23 cellular contexts compared by ENCODE assay signal in the genomic region with DNA sequence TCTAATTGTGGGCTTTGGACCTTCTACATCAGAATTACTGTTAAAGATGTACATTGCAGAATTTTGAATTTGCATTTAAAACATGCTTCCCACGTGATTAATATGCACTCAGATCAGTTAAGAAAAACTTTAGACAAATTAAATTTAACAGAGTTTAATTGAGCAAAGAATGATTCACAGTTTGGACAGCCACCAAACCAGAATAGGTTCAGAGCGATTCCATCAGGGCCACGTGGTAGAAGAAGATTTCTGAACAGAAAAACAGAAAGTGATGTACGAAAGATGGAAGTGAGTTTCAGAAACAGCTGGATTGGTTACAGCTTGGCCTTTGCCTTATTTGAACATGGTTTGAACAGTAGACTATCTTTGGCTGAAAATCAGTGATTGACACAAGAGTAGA.
DNase-seq lines count a peak whose midpoint lies in the region; TF ChIP-seq lines count a peak whose summit lies in the region.
"Had no signal": no experiment of that assay in that cellular context is flagged by ENCODE, and none has a peak within 500 bp of the region (broad histone marks: within the 10 kb centered on the region; RNA-seq: fewer than 3 reads in every experiment).

No MANE protein-coding gene starts in this region.

- no peaks in the 10 kb centered on the region for H3K36me3 ChIP-seq in breast epithelium
- no peaks in the 10 kb centered on the region for H3K36me3 ChIP-seq in mucosa of rectum (ENCODE audit: control insufficient read depth in 2 of 2, insufficient read depth in 2 of 2, low read length in 2 of 2)
- no peaks in the 10 kb centered on the region for H3K36me3 ChIP-seq in WERI-Rb-1
- H3K36me3 ChIP-seq in A673 (ENCODE audit: insufficient read depth, low read length, poor library complexity, severe bottlenecking): no peaks in the 10 kb centered on the region
- H3K36me3 ChIP-seq: BE2C had no signal

- peak; percentile 11 for DNase-seq in MCF 10A (ENCODE audit: unreplicated experiment)
- DNase-seq in breast epithelium (ENCODE audit: low spot score in 2 of 2): no peak
- peak; percentile 50 for DNase-seq in choroid plexus epithelial cell (ENCODE audit: low read depth)
- DNase-seq in SIG-M5 treated with dmso at 0.1 percent for 504 hours (lab: John Stamatoyannopoulos, UW; ENCODE audit: unreplicated experiment): no peak
- DNase-seq in WERI-Rb-1: no peak
- no peak for DNase-seq in A673 (ENCODE audit: low spot score)
- no peak for DNase-seq in GM10266 (ENCODE audit: extremely low spot score)
- DNase-seq: 8988T; BE2C; CD4-positive, CD25-positive, alpha-beta regulatory T cell; COR-L47; DMS 273 treated with DMSO at 0.1 percent for 48 hours; DND-41; H9; NCI-H1092 treated with DMSO at 0.1 percent for 48 hours; NCI-H2081; NCI-H524; NCI-H82; OCI-M1; RPMI8226; SIG-M5 had no signal

- H3K4me1 Mint-ChIP-seq in MCF 10A (ENCODE audit: insufficient read depth, unreplicated experiment): peaks cover 19% of the 10 kb centered on the region
- H3K4me1 Mint-ChIP-seq: CD4-positive, CD25-positive, alpha-beta regulatory T cell; H9 had no signal

- H3K4me3 ChIP-seq in breast epithelium (no peak overlapping the region), choroid plexus epithelial cell (ENCODE audit: low read depth, low read length) (no peak overlapping the region), mucosa of rectum (ENCODE audit: low read length in 2 of 2) (no peak overlapping the region), WERI-Rb-1 (ENCODE audit: low read depth, low read length) (no peak overlapping the region), A673 (ENCODE audit: low read depth, low read length, poor library complexity, severe bottlenecking) (no peak overlapping the region)

- H3K9me3 Mint-ChIP-seq in MCF 10A (ENCODE audit: unreplicated experiment): peaks cover 9% of the 10 kb centered on the region

- H3K27ac Mint-ChIP-seq in MCF 10A (ENCODE audit: low read depth, unreplicated experiment): peak overlapping the region; percentile 32
- H3K27ac Mint-ChIP-seq: CD4-positive, CD25-positive, alpha-beta regulatory T cell; H9 had no signal

- intact Hi-C loops in MCF 10A (cut with micrococcal nuclease): no loop called here
- intact Hi-C loops in breast epithelium (cut with DNase I; ENCODE audit: low total_unique reads): no loop called here
- intact Hi-C loops in A673 (cut with micrococcal nuclease; ENCODE audit: unreplicated experiment): no loop called here

- CTCF ChIA-PET in MCF 10A (lab: Yijun Ruan, JAX) (interaction anchor here (0.6 to 1.3 kb wide), 3 partner anchors 9 to 39 kb away, joined by 3 to 4 read pairs (median 4); no protein-coding TSS in a partner anchor), A673 (lab: Charles Lee) (interaction anchor here (0.6 kb wide), 1 partner anchor 40 kb away, joined by 3 read pairs; no protein-coding TSS in a partner anchor)

- H3K27me3 ChIP-seq in breast epithelium (no peaks in the 10 kb centered on the region), mucosa of rectum (ENCODE audit: control insufficient read depth in 2 of 2, insufficient read depth in 2 of 2, low read length in 2 of 2) (no peaks in the 10 kb centered on the region), WERI-Rb-1 (ENCODE audit: insufficient read depth, low read depth, severe bottlenecking) (no peaks in the 10 kb centered on the region), A673 (replicated peaks; ENCODE audit: insufficient read depth, low read depth, low read length, poor library complexity) (no peaks in the 10 kb centered on the region)
- H3K27me3 ChIP-seq: BE2C had no signal

- POLR2A ChIA-PET in MCF 10A (lab: Yijun Ruan, JAX) (no interaction called here), A673 (lab: Charles Lee; ENCODE audit: low non-redundant PET) (no interaction called here)

- no peak overlapping the region for H3K9ac ChIP-seq in mucosa of rectum (ENCODE audit: low read depth in 1 of 2, low read length in 2 of 2)

- BruUV-seq in MCF 10A (replicated peaks; lab: Mats Ljungman, UMichigan) (no TSS peak), A673 (replicated peaks; lab: Mats Ljungman, UMichigan) (no TSS peak)

- H3K27ac ChIP-seq in breast epithelium: no peak overlapping the region
- peak overlapping the region; percentile 23 to 34 for H3K27ac ChIP-seq in mucosa of rectum (ENCODE audit: low read depth in 2 of 2, low read length in 2 of 2)
- H3K27ac ChIP-seq in WERI-Rb-1: no peak overlapping the region
- no peak overlapping the region for H3K27ac ChIP-seq in A673 (ENCODE audit: low read depth, low read length, poor library complexity, severe bottlenecking)
- H3K27ac ChIP-seq: HL-60 had no signal

- H3K9me3 ChIP-seq in breast epithelium (no peaks in the 10 kb centered on the region), mucosa of rectum (ENCODE audit: control insufficient read depth in 2 of 2, low read length in 2 of 2) (no peaks in the 10 kb centered on the region), WERI-Rb-1 (ENCODE audit: severe bottlenecking) (no peaks in the 10 kb centered on the region), A673 (ENCODE audit: low read depth, low read length, poor library complexity, severe bottlenecking) (no peaks in the 10 kb centered on the region)
- H3K9me3 ChIP-seq: BE2C had no signal

- TF ChIP-seq CTCF in MCF 10A (IDR thresholded peaks at IDR 0.05; ENCODE audit: unreplicated experiment) (no peak), breast epithelium (IDR thresholded peaks at IDR 0.05) (no peak), choroid plexus epithelial cell (conservative IDR thresholded peaks at IDR 0.05; ENCODE audit: low read depth, low read length) (no peak), WERI-Rb-1 (IDR thresholded peaks at IDR 0.05; ENCODE audit: low read depth, low read length) (no peak), A673 (conservative IDR thresholded peaks at IDR 0.05; ENCODE audit: low read depth, low read length) (no peak), GM10266 (IDR thresholded peaks at IDR 0.05; ENCODE audit: control insufficient read depth, insufficient read depth, low read depth, missing control alignments) (no peak)

- no peaks in the 10 kb centered on the region for H3K27me3 Mint-ChIP-seq in MCF 10A (ENCODE audit: insufficient read depth, unreplicated experiment)
- H3K27me3 Mint-ChIP-seq: CD4-positive, CD25-positive, alpha-beta regulatory T cell had no signal

- TF ChIP-seq POLR2A in breast epithelium (IDR thresholded peaks at IDR 0.05): no peak

- H3K4me3 Mint-ChIP-seq in MCF 10A (ENCODE audit: unreplicated experiment): no peak overlapping the region
- H3K4me3 Mint-ChIP-seq: CD4-positive, CD25-positive, alpha-beta regulatory T cell; H9 had no signal

- H3K4me1 ChIP-seq in breast epithelium (no peaks in the 10 kb centered on the region), mucosa of rectum (ENCODE audit: control insufficient read depth in 2 of 2, insufficient read depth in 2 of 2, low read length in 2 of 2) (no peaks in the 10 kb centered on the region), A673 (ENCODE audit: insufficient read depth, low read length, poor library complexity, severe bottlenecking) (no peaks in the 10 kb centered on the region)
- H3K4me1 ChIP-seq: BE2C had no signal

- H3K36me3 Mint-ChIP-seq in MCF 10A (ENCODE audit: insufficient read depth, unreplicated experiment): no peaks in the 10 kb centered on the region
- H3K36me3 Mint-ChIP-seq: CD4-positive, CD25-positive, alpha-beta regulatory T cell had no signal

Comparison
In these comparisons a context has a peak if more than half of its experiments do, and no peak if none do; other contexts are left out.
1. DNase-seq: peak in MCF 10A (single experiment) and choroid plexus epithelial cell (single experiment); none in breast epithelium (0 of 2), SIG-M5 treated with dmso at 0.1 percent for 504 hours (single experiment), WERI-Rb-1 (single experiment), A673 (single experiment) and GM10266 (single experiment).
2. H3K27ac ChIP-seq: peak in mucosa of rectum (2 of 2); none in breast epithelium (0 of 2), WERI-Rb-1 (single experiment) and A673 (single experiment).